Comparison of ENCODE assay signal across 11 cellular contexts in genomic region chr18:51603111-51603510, GRCh38.
A peak's percentile ranks its signal among the peaks of the same experiment; 100 is the strongest.
DNase-seq lines count a peak whose midpoint lies in the region; TF ChIP-seq lines count a peak whose summit lies in the region.
"Had no signal": no experiment of that assay in that cellular context is flagged by ENCODE, and none has a peak within 500 bp of the region (broad histone marks: within the 10 kb centered on the region; RNA-seq: fewer than 3 reads in every experiment).

No MANE protein-coding gene starts in this region.

- DNase-seq in NCI-H748 (lab: John Stamatoyannopoulos, UW; ENCODE audit: unreplicated experiment) (peak; percentile 34), NCI-H748 treated with DMSO at 0.1 percent for 48 hours (lab: John Stamatoyannopoulos, UW) (no peak), H7 (peak; percentile 21), WERI-Rb-1 (peak; percentile 75), smooth muscle cell (lab: John Stamatoyannopoulos, UW; ENCODE audit: unreplicated experiment) (no peak), NCI-H345 treated with DMSO at 0.1 percent for 48 hours (lab: John Stamatoyannopoulos, UW; ENCODE audit: unreplicated experiment) (no peak)
- no peak for DNase-seq in stimulated activated CD4-positive, alpha-beta T cell treated with anti-CD3 and anti-CD28 coated beads, Interleukin-12 subunit alpha, Interleukin-12 subunit beta, amount 100 ng/mL, for 4 hours
- DNase-seq: CD8-positive, alpha-beta memory T cell; DMS53 had no signal

- peaks cover 13% of the 10 kb centered on the region for H3K4me1 ChIP-seq in smooth muscle cell (ENCODE audit: low read depth)
- H3K4me1 ChIP-seq: A549 had no signal

- H3K79me2 ChIP-seq in smooth muscle cell (ENCODE audit: low read depth), result no peaks in the 10 kb centered on the region

- H3F3A ChIP-seq in smooth muscle cell (ENCODE audit: low read depth), result no peaks in the 10 kb centered on the region

- TF ChIP-seq CTCF in WERI-Rb-1 (IDR thresholded peaks at IDR 0.05; ENCODE audit: low read depth, low read length) (no peak), smooth muscle cell (IDR thresholded peaks at IDR 0.05; ENCODE audit: borderline replicate concordance, insufficient read depth, poor library complexity, severe bottlenecking) (no peak)

- H2AFZ ChIP-seq in smooth muscle cell (ENCODE audit: low read depth), result peak overlapping the region; percentile 49

- H3K27ac ChIP-seq in WERI-Rb-1 (peak overlapping the region; percentile 24), smooth muscle cell (ENCODE audit: low read depth) (no peak overlapping the region)
- H3K27ac ChIP-seq: A549, HL-60 had no signal

- H4K20me1 ChIP-seq in smooth muscle cell (ENCODE audit: low read depth), result no peaks in the 10 kb centered on the region

- H3K27me3 ChIP-seq in H7 (ENCODE audit: control insufficient read depth, insufficient read depth, low read length) (no peaks in the 10 kb centered on the region), WERI-Rb-1 (ENCODE audit: insufficient read depth, low read depth, severe bottlenecking) (no peaks in the 10 kb centered on the region), smooth muscle cell (ENCODE audit: low read depth) (no peaks in the 10 kb centered on the region)

- H3K4me2 ChIP-seq in smooth muscle cell, result peak overlapping the region; percentile 17
- H3K4me2 ChIP-seq: A549 had no signal

- H3K9me3 ChIP-seq in WERI-Rb-1 (ENCODE audit: severe bottlenecking) (peaks cover 1% of the 10 kb centered on the region), smooth muscle cell (replicated peaks; ENCODE audit: low read depth) (no peaks in the 10 kb centered on the region)
- H3K9me3 ChIP-seq: A549 had no signal

- H3K4me3 ChIP-seq in H7 (ENCODE audit: insufficient read depth, low read depth, low read length) (no peak overlapping the region), WERI-Rb-1 (ENCODE audit: low read depth, low read length) (no peak overlapping the region), smooth muscle cell (no peak overlapping the region)
- H3K4me3 ChIP-seq: A549 had no signal

- H3K9ac ChIP-seq in smooth muscle cell (ENCODE audit: low read depth), result no peak overlapping the region

- no peaks in the 10 kb centered on the region for H3K36me3 ChIP-seq in H7 (replicated peaks; ENCODE audit: control insufficient read depth, insufficient read depth, low read length)
- no peaks in the 10 kb centered on the region for H3K36me3 ChIP-seq in WERI-Rb-1
- no peaks in the 10 kb centered on the region for H3K36me3 ChIP-seq in smooth muscle cell (ENCODE audit: low read depth)

Comparison
In these comparisons a context has a peak if more than half of its experiments do, and no peak if none do; other contexts are left out.
1. DNase-seq: peak in NCI-H748 (single experiment), H7 (single experiment) and WERI-Rb-1 (single experiment); none in NCI-H748 treated with DMSO at 0.1 percent for 48 hours (single experiment), smooth muscle cell (single experiment), stimulated activated CD4-positive, alpha-beta T cell treated with anti-CD3 and anti-CD28 coated beads, Interleukin-12 subunit alpha, Interleukin-12 subunit beta, amount 100 ng/mL, for 4 hours (single experiment) and NCI-H345 treated with DMSO at 0.1 percent for 48 hours (single experiment).